Comparison of ENCODE assay signal across 8 cellular contexts in the genomic region with DNA sequence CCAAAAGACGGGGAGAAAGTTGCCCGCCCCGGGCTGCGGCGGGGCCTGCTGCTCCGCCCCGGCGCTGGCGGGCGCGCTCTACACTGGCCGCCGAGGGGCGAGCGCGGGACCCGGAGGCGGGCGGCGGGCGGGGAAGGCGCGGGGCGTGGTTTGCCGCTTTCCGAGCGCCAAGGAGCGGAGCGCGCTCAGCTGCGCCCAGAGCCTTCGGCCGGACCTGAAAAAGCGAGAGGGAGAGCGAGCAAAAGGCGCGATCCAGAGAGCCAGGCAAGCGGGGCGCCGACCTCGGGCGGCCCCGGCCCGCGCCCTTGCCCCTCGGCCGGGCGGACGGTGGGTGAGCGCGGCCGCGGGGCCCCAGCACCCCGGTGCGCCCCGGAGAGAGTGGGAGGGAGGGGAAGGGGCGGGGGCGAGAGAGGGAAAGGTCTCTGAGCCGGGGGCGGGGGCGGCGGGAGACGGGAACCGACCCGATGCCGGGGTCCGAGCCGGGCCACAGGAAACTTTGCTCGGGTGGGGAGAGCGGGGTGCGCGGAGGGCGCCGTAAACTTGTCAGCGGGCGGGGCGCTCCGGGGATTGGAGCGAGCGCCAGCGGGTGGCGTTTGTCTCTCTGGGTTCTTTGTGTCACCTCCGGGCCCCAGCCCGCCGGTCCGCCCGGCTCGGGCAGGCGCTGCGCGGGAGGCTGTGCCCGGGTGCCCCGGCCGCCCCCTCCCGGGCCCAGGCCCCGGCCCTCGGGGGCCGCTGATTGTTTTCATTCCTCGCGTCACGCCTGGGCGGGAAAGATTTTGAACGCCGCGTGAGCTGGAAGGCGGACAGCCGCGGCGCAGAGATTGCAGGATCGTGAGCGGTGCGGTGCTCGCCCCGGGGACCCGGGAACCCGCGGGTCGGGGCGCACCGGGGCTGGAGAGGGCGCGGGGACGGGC. TPM values are rescaled to one million over a fixed set of nuclear protein-coding genes. Genes with fewer than 3 reads are reported as not detected.
DNase-seq lines count a peak whose midpoint lies in the region; ATAC-seq, FAIRE-seq and TF ChIP-seq lines count a peak whose summit lies in the region.

A gene with protein sequence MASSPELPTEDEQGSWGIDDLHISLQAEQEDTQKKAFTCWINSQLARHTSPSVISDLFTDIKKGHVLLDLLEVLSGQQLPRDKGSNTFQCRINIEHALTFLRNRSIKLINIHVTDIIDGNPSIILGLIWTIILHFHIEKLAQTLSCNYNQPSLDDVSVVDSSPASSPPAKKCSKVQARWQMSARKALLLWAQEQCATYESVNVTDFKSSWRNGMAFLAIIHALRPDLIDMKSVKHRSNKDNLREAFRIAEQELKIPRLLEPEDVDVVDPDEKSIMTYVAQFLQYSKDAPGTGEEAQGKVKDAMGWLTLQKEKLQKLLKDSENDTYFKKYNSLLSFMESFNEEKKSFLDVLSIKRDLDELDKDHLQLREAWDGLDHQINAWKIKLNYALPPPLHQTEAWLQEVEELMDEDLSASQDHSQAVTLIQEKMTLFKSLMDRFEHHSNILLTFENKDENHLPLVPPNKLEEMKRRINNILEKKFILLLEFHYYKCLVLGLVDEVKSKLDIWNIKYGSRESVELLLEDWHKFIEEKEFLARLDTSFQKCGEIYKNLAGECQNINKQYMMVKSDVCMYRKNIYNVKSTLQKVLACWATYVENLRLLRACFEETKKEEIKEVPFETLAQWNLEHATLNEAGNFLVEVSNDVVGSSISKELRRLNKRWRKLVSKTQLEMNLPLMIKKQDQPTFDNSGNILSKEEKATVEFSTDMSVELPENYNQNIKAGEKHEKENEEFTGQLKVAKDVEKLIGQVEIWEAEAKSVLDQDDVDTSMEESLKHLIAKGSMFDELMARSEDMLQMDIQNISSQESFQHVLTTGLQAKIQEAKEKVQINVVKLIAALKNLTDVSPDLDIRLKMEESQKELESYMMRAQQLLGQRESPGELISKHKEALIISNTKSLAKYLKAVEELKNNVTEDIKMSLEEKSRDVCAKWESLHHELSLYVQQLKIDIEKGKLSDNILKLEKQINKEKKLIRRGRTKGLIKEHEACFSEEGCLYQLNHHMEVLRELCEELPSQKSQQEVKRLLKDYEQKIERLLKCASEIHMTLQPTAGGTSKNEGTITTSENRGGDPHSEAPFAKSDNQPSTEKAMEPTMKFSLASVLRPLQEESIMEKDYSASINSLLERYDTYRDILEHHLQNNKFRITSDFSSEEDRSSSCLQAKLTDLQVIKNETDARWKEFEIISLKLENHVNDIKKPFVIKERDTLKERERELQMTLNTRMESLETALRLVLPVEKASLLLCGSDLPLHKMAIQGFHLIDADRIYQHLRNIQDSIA (N-terminal part only) (plus strand): TSS at position 188 of the 914 bp plus-strand sequence. CDS start 56,145 bp downstream, outside the sequence.

- peaks cover 30% of the 10 kb centered on the region for H3K4me1 ChIP-seq in keratinocyte (ENCODE audit: control insufficient read depth, extremely low read depth, insufficient read depth, low read length)

- peaks cover 20% of the 10 kb centered on the region for H3K79me2 ChIP-seq in keratinocyte (ENCODE audit: control insufficient read depth, insufficient read depth, low read length)

- peak within 1 kb of the TSS; percentile 83 for H3K9ac ChIP-seq in keratinocyte (ENCODE audit: control insufficient read depth, extremely low read depth, insufficient read depth, low read length)

- CTCF ChIA-PET in activated B cell treated with CpG ODN at 0.5 μM for 24 hours (lab: Charles Lee), result interaction anchor here (0.7 to 1.9 kb wide), 5 partner anchors 11 to 450 kb away, joined by 3 to 6 read pairs (median 5); a partner anchor contains a TSS

- H3K27me3 ChIP-seq in keratinocyte (ENCODE audit: control insufficient read depth, extremely low read depth, insufficient read depth, low read length), result no peaks in the 10 kb centered on the region

- TF ChIP-seq CTCF in activated B cell treated with CpG ODN at 0.5 μM for 24 hours (IDR thresholded peaks at IDR 0.05) (no peak), keratinocyte (optimal IDR thresholded peaks at IDR 0.05 in 1 of 3, IDR thresholded peaks at IDR 0.05 in 1 of 3, conservative IDR thresholded peaks at IDR 0.05 in 1 of 3; ENCODE audit: extremely low read depth in 1 of 3, insufficient read depth in 2 of 3, low read length in 3 of 3) (peak in 1 of 3 experiments; percentile 29)

- H3K4me3 ChIP-seq in keratinocyte (ENCODE audit: control insufficient read depth in 2 of 3, extremely low read depth in 1 of 3, insufficient read depth in 2 of 3, low read depth in 1 of 3, low read length in 3 of 3), result peak within 1 kb of the TSS; percentile 66 to 83 (median 73)

- H2AFZ ChIP-seq in keratinocyte (ENCODE audit: control insufficient read depth, low read length), result peak within 1 kb of the TSS; percentile 80

- POLR2A ChIA-PET in activated B cell treated with CpG ODN at 0.5 μM for 24 hours (lab: Charles Lee), result interaction anchor here (1.0 to 2.5 kb wide), 6 partner anchors 10 to 442 kb away, joined by 3 to 9 read pairs (median 6); a partner anchor contains a TSS

- H3K4me3 Mint-ChIP-seq in activated B cell treated with CpG ODN at 0.5 μM for 24 hours, result peak within 1 kb of the TSS; percentile 92

- no peaks in the 10 kb centered on the region for H3K9me1 ChIP-seq in keratinocyte (ENCODE audit: control insufficient read depth, extremely low read depth, insufficient read depth, low read length)

- FAIRE-seq in keratinocyte (lab: Jason Lieb, UNC), result no peak

- DNase-seq in NCI-H1436 (lab: John Stamatoyannopoulos, UW) (peak; percentile 81), NCI-H1436 treated with DMSO at 0.1 percent for 48 hours (lab: John Stamatoyannopoulos, UW) (no peak), NCI-H1930 (lab: John Stamatoyannopoulos, UW) (peak; percentile 44 to 76), activated B cell treated with CpG ODN at 0.5 μM for 24 hours (peak; percentile 83), keratinocyte (ENCODE audit: low read depth, low spot score) (no peak)
- peak; percentile 78 for DNase-seq in central memory CD4-positive, alpha-beta T cell
- DNase-seq in stimulated activated CD4-positive, alpha-beta T cell treated with anti-CD3 and anti-CD28 coated beads, Interleukin-15, amount 100 ng/mL, for 24 hours, result peak; percentile 88

- H3K27ac ChIP-seq in keratinocyte (ENCODE audit: control insufficient read depth, insufficient read depth, low read length), result peak within 1 kb of the TSS; percentile 93

- peaks cover 24% of the 10 kb centered on the region for H3K4me1 Mint-ChIP-seq in activated B cell treated with CpG ODN at 0.5 μM for 24 hours

- no peaks in the 10 kb centered on the region for H3K36me3 ChIP-seq in keratinocyte (ENCODE audit: control insufficient read depth in 2 of 2, extremely low read depth in 1 of 2, insufficient read depth in 2 of 2, low read length in 2 of 2)

- no peaks in the 10 kb centered on the region for H3K36me3 Mint-ChIP-seq in activated B cell treated with CpG ODN at 0.5 μM for 24 hours (ENCODE audit: low read depth)

- no peaks in the 10 kb centered on the region for H3K27me3 Mint-ChIP-seq in activated B cell treated with CpG ODN at 0.5 μM for 24 hours

- dilution Hi-C loops in keratinocyte (cut with MboI; ENCODE audit: extremely low pct_ligation_motif_present, low sequenced_read_pairs), result no loop called here

- peak; percentile 84 for ATAC-seq in HG02763 (IDR thresholded peaks at IDR 0.05; ENCODE audit: unreplicated experiment)
- ATAC-seq in activated B cell treated with CpG ODN at 0.5 μM for 24 hours (ENCODE audit: low read depth), result peak; percentile 91

- intact Hi-C loops in activated B cell treated with CpG ODN at 0.5 μM for 24 hours (cut with micrococcal nuclease), result loop anchor here (1.0 to 10.0 kb wide), 15 partner anchors 11 to 689 kb away; a partner anchor contains a TSS

- peak within 1 kb of the TSS; percentile 99 for H3K4me2 ChIP-seq in keratinocyte (ENCODE audit: control insufficient read depth, extremely low read depth, insufficient read depth, low read depth, low read length)

- peak within 1 kb of the TSS; percentile 87 for H3K27ac Mint-ChIP-seq in activated B cell treated with CpG ODN at 0.5 μM for 24 hours

- H3K9me3 ChIP-seq in keratinocyte (ENCODE audit: control insufficient read depth, low read depth, low read length), result no peaks in the 10 kb centered on the region

- no peaks in the 10 kb centered on the region for H4K20me1 ChIP-seq in keratinocyte (ENCODE audit: control insufficient read depth, extremely low read depth, insufficient read depth, low read length)

- H3K9me3 Mint-ChIP-seq in activated B cell treated with CpG ODN at 0.5 μM for 24 hours, result no peaks in the 10 kb centered on the region

RNA-seq across cellular contexts. Expression of the gene that starts here (rescaled TPM):
- 35.0 and 40.1 TPM in 2 replicates for total RNA-seq in activated B cell treated with CpG ODN at 0.5 μM for 24 hours
- polyA plus RNA-seq in keratinocyte, result 9.5 to 11.0 TPM (median 9.9 TPM) in 3 replicates
- 36.0 TPM for polyA plus RNA-seq in keratinocyte (2011; ENCODE audit: low read depth)
- 5.5 and 6.1 TPM in 2 replicates for polyA plus RNA-seq in keratinocyte (2011; cell fraction: cytosol; rRNA removed)
- polyA plus RNA-seq in keratinocyte (2011; cell fraction: nucleus; rRNA removed), result 32.3 and 38.4 TPM in 2 replicates
- 9.3 and 16.1 TPM in 2 replicates for polyA plus RNA-seq in keratinocyte (2012; ENCODE audit: low replicate concordance)
- 39.6 to 72.5 TPM (median 53.5 TPM) in 3 replicates for polyA minus RNA-seq in keratinocyte
- 12.7 TPM for polyA minus RNA-seq in keratinocyte (2011; cell fraction: cytosol; rRNA and poly(A)+ RNA removed)
- polyA minus RNA-seq in keratinocyte (2011; cell fraction: nucleus; rRNA and poly(A)+ RNA removed), result 74.7 and 120 TPM in 2 replicates

Comparison
In these comparisons a context has a peak if more than half of its experiments do, and no peak if none do; other contexts are left out.
1. DNase-seq: peak in NCI-H1436 (single experiment), NCI-H1930 (2 of 2), activated B cell treated with CpG ODN at 0.5 μM for 24 hours (single experiment), central memory CD4-positive, alpha-beta T cell (single experiment) and stimulated activated CD4-positive, alpha-beta T cell treated with anti-CD3 and anti-CD28 coated beads, Interleukin-15, amount 100 ng/mL, for 24 hours (single experiment); none in NCI-H1436 treated with DMSO at 0.1 percent for 48 hours (single experiment) and keratinocyte (single experiment).